Comparison of ENCODE assay signal across 6 cellular contexts in the genomic region with DNA sequence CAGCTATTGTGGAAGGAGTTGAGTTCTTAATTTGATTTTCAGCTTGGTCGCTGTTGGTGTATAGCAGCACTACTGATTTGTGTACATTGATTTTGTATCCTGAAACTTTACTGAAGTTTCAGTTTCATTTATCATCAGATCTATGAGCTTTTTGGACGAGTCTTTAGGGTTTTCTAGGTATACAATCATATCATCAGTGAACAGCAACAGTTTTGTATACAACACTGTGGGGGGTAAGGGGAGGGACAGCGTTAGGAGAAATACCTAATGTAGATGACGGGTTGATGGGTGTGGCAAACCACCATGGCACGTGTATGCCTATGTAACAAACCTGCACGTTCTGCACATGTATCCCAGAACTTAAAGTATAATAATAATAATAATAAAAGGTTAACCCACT. TPM values are rescaled to one million over a fixed set of nuclear protein-coding genes. Genes with fewer than 3 reads are reported as not detected.
"Had no signal": no experiment of that assay in that cellular context is flagged by ENCODE, and none has a peak within 500 bp of the region (broad histone marks: within the 10 kb centered on the region; RNA-seq: fewer than 3 reads in every experiment).

No MANE protein-coding gene starts in this region.

RNA-seq across cellular contexts. Expression of gene FREM3, which starts 35.6 kb away (rescaled TPM):
- total RNA-seq: subcutaneous adipose tissue, suprapubic skin, thyroid gland, tibial nerve, transverse colon, vagina had no signal
